Comparison of ENCODE assay signal across 8 cellular contexts in the genomic region with DNA sequence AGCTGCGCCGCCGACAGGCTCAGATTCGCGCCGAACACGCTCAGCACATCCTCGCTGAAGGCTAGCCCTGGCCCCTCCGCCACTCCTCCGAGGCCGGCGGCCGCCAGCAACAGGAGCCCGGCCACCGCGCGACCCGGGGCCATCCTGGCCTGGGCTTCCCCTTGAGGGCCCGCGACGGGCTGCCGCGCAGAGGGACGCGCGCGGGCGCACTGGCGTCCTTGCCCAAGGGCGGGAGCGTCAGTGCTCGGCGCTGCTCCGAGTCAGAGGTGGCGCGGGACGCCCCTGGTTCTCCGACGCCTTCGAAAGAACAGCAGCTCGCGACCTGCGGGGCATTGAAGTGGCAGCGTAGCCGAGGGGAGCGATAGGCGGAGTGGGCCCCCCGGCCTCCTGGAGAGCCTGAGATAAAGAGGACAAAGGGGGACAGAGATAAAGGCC. TPM values are rescaled to one million over a fixed set of nuclear protein-coding genes. Genes with fewer than 3 reads are reported as not detected.
DNase-seq lines count a peak whose midpoint lies in the region; ATAC-seq and TF ChIP-seq lines count a peak whose summit lies in the region.

No MANE protein-coding gene starts in this region.

- no peaks in the 10 kb centered on the region for H3K9me3 ChIP-seq in HUES6 (ENCODE audit: control insufficient read depth, insufficient read depth, low read depth, low read length)

- peaks cover 39% of the 10 kb centered on the region for H3K4me1 ChIP-seq in HUES6 (ENCODE audit: control insufficient read depth, insufficient read depth, low read length)

- peaks cover 18% of the 10 kb centered on the region; the same call in 1 of the 2 replicates for H3K27me3 ChIP-seq in HUES6 (ENCODE audit: control insufficient read depth, insufficient read depth, low read length)

- H3K4me3 ChIP-seq in HUES6 (ENCODE audit: low read depth, low read length) = peak overlapping the region; percentile 71

- H3K27me3 Mint-ChIP-seq in brain = peaks cover 36% of the 10 kb centered on the region
- peaks cover 5 to 19% (median 8%) of the 10 kb centered on the region in 3 donors for H3K27me3 Mint-ChIP-seq in immature natural killer cell (ENCODE audit: low read depth in 3 of 3)

- peak overlapping the region in 3 of 5 experiments; percentile 59 to 81 (median 71) for H3K27ac Mint-ChIP-seq in brain
- H3K27ac Mint-ChIP-seq in immature natural killer cell = peak overlapping the region; percentile 94 to 99 (median 96)

- peak overlapping the region; percentile 84 to 95 (median 92) for H3K4me3 Mint-ChIP-seq in brain
- H3K4me3 Mint-ChIP-seq in immature natural killer cell = peak overlapping the region; percentile 91 to 95 (median 93)

- H3K4me1 Mint-ChIP-seq in brain (peaks cover 27% of the 10 kb centered on the region), immature natural killer cell (peaks cover 31 to 35% of the 10 kb centered on the region in 2 donors)

- H3K9ac ChIP-seq in HUES6 (ENCODE audit: low read length) = peak overlapping the region; percentile 81

- no peaks in the 10 kb centered on the region for H3K36me3 Mint-ChIP-seq in brain
- H3K36me3 Mint-ChIP-seq in immature natural killer cell = no peaks in the 10 kb centered on the region

- H3K9me3 Mint-ChIP-seq in brain (no peaks in the 10 kb centered on the region), immature natural killer cell (no peaks in the 10 kb centered on the region)

- peak; percentile 48 for ATAC-seq in GM21526 (IDR thresholded peaks at IDR 0.05; ENCODE audit: low FRiP score, unreplicated experiment)

- DNase-seq in ELR (ENCODE audit: low read depth) = peak; percentile 54
- peak; percentile 52 for DNase-seq in T1000 (lab: John Stamatoyannopoulos, UW)
- peak; percentile 75 to 77 (median 75) for DNase-seq in immature natural killer cell
- DNase-seq in stimulated activated CD4-positive, alpha-beta T cell treated with anti-CD3 and anti-CD28 coated beads, Interleukin-15, amount 100 ng/mL, for 1 hour (ENCODE audit: low read depth in 1 of 2, low spot score in 1 of 2) = peak; percentile 37 to 47
- no peak for DNase-seq in epidermal melanocyte (ENCODE audit: insufficient read length, low spot score)

- H3K27ac ChIP-seq in HUES6 (ENCODE audit: low read depth, low read length) = no peak overlapping the region; the same call in 1 of the 2 replicates

- no peaks in the 10 kb centered on the region for H3K36me3 ChIP-seq in HUES6 (ENCODE audit: control insufficient read depth, insufficient read depth, low read length)

- TF ChIP-seq CTCF in brain (conservative IDR thresholded peaks at IDR 0.05) = no peak

RNA-seq across cellular contexts. Expression of a gene that starts 0.7 kb away (rescaled TPM):
- polyA plus RNA-seq in brain (ENCODE audit: insufficient read depth, low read depth, low replicate concordance) (3.8 TPM), immature natural killer cell (10 to 100 TPM; 21.3 to 30.6 (median 28.6) TPM)
